11 cellular contexts compared by ENCODE assay signal in genomic region chr5:102523541-102524175, GRCh38. TPM values are rescaled to one million over a fixed set of nuclear protein-coding genes. Genes with fewer than 3 reads are reported as not detected.
DNase-seq lines count a peak whose midpoint lies in the region; ATAC-seq, FAIRE-seq and TF ChIP-seq lines count a peak whose summit lies in the region.
"Had no signal": no experiment of that assay in that cellular context is flagged by ENCODE, and none has a peak within 500 bp of the region (broad histone marks: within the 10 kb centered on the region; RNA-seq: fewer than 3 reads in every experiment).

No MANE protein-coding gene starts in this region.

- no peak overlapping the region for H3K4me3 Mint-ChIP-seq in MCF 10A (ENCODE audit: unreplicated experiment)

- WGBS in small intestine, 3 donors: 56 to 66% (median 65%) methylated on average over 3 of the region's 3 CpGs

- no peak for TF ChIP-seq CTCF in GM12864 (IDR thresholded peaks at IDR 0.05; ENCODE audit: low read depth, low read length, missing control alignments)
- TF ChIP-seq CTCF in KMS-11 (conservative IDR thresholded peaks at IDR 0.05; ENCODE audit: low read depth, low read length): no peak
- TF ChIP-seq CTCF in MCF 10A (IDR thresholded peaks at IDR 0.05; ENCODE audit: unreplicated experiment): no peak

- peak overlapping the region; percentile 50 for H2AFZ ChIP-seq in KMS-11 (ENCODE audit: low read depth)

- H3K27me3 Mint-ChIP-seq in MCF 10A (ENCODE audit: insufficient read depth, unreplicated experiment): peaks cover 8% of the 10 kb centered on the region

- no peaks in the 10 kb centered on the region for H3K36me3 Mint-ChIP-seq in MCF 10A (ENCODE audit: insufficient read depth, unreplicated experiment)

- no peaks in the 10 kb centered on the region for H3K27me3 ChIP-seq in KMS-11 (ENCODE audit: insufficient read depth, low read depth)
- no peaks in the 10 kb centered on the region for H3K27me3 ChIP-seq in small intestine (ENCODE audit: control insufficient read depth in 2 of 2, insufficient read depth in 2 of 2, low read length in 2 of 2)

- H4K20me1 ChIP-seq in KMS-11 (ENCODE audit: insufficient read depth): no peaks in the 10 kb centered on the region

- H3K4me2 ChIP-seq in KMS-11: peak overlapping the region; percentile 60

- intact Hi-C loops in Right ventricle myocardium inferior (cut with DNase I) (no loop called here), MCF 10A (cut with micrococcal nuclease) (no loop called here)

- H3K4me1 ChIP-seq in KMS-11 (ENCODE audit: low read depth, poor library complexity, severe bottlenecking) (peaks cover 25% of the 10 kb centered on the region), small intestine (ENCODE audit: control insufficient read depth in 2 of 2, insufficient read depth in 1 of 2, low read depth in 1 of 2, low read length in 1 of 2) (no peaks in the 10 kb centered on the region)

- H3K27ac ChIP-seq in KMS-11 (peak overlapping the region; percentile 47), small intestine (ENCODE audit: low read depth in 1 of 2, low read length in 1 of 2) (no peak overlapping the region)

- H3K36me3 ChIP-seq in KMS-11 (ENCODE audit: insufficient read depth) (no peaks in the 10 kb centered on the region), small intestine (ENCODE audit: control insufficient read depth in 2 of 2, insufficient read depth in 2 of 2, low read length in 2 of 2) (no peaks in the 10 kb centered on the region)

- ATAC-seq in GM19455 (IDR thresholded peaks at IDR 0.05; ENCODE audit: unreplicated experiment) (peak; percentile 99), HG02943 (IDR thresholded peaks at IDR 0.05; ENCODE audit: low read depth, unreplicated experiment) (peak; percentile 100), Right ventricle myocardium inferior (no peak)

- no peak overlapping the region for H3K9ac ChIP-seq in KMS-11

- no peak overlapping the region for H3K4me3 ChIP-seq in GM12864 (ENCODE audit: low read depth, low read length)
- no peak overlapping the region for H3K4me3 ChIP-seq in KMS-11 (IDR thresholded peaks at IDR 0.05; ENCODE audit: insufficient read depth, low read depth, low read length)
- H3K4me3 ChIP-seq in small intestine (ENCODE audit: low read depth in 1 of 2, low read length in 2 of 2): no peak overlapping the region

- POLR2A ChIA-PET in MCF 10A (lab: Yijun Ruan, JAX): interaction anchor here (0.6 kb wide), 2 partner anchors 242 to 687 kb away, joined by 3 to 4 read pairs; no protein-coding TSS in a partner anchor

- no peaks in the 10 kb centered on the region for H3K9me3 Mint-ChIP-seq in MCF 10A (ENCODE audit: unreplicated experiment)

- no peaks in the 10 kb centered on the region for H3K4me1 Mint-ChIP-seq in MCF 10A (ENCODE audit: insufficient read depth, unreplicated experiment)

- DNase-seq in GM12864 (ENCODE audit: low read depth) (peak; percentile 26), cerebellar cortex (ENCODE audit: low spot score) (no peak), small intestine (no peak), Right ventricle myocardium inferior (ENCODE audit: missing footprints) (no peak), MCF 10A (ENCODE audit: unreplicated experiment) (no peak)
- DNase-seq: glutamatergic neuron, NCI-H187 had no signal

- FAIRE-seq in small intestine (lab: Jason Lieb, UNC): no peak

- CTCF ChIA-PET in MCF 10A (lab: Yijun Ruan, JAX): interaction anchor here (1.1 kb wide), 1 partner anchor 18 kb away, joined by 4 read pairs; no protein-coding TSS in a partner anchor

- H3K27ac Mint-ChIP-seq in MCF 10A (ENCODE audit: low read depth, unreplicated experiment): no peak overlapping the region

- H3K9me3 ChIP-seq in small intestine (ENCODE audit: control insufficient read depth, low read depth): no peaks in the 10 kb centered on the region

- no TSS peak for BruUV-seq in MCF 10A (replicated peaks; lab: Mats Ljungman, UMichigan)

- H3K79me2 ChIP-seq in KMS-11 (ENCODE audit: insufficient read depth, low read depth): no peaks in the 10 kb centered on the region

RNA-seq across cellular contexts. Expression of gene SLCO6A1, which starts 24.9 kb away (rescaled TPM):
- polyA plus RNA-seq in small intestine: not detected
- total RNA-seq in Right ventricle myocardium inferior: not detected
- total RNA-seq in MCF 10A (2022): not detected in 2 replicates
- total RNA-seq: dermis microvascular lymphatic vessel endothelial cell had no signal
